ENCODE assay signal across 9 cellular contexts in genomic region chr11:19242184-19242932, GRCh38. TPM values are rescaled to one million over a fixed set of nuclear protein-coding genes. Genes with fewer than 3 reads are reported as not detected.
DNase-seq lines count a peak whose midpoint lies in the region; ATAC-seq and TF ChIP-seq lines count a peak whose summit lies in the region.
"Had no signal": no experiment of that assay in that cellular context is flagged by ENCODE, and none has a peak within 500 bp of the region (broad histone marks: within the 10 kb centered on the region; RNA-seq: fewer than 3 reads in every experiment).

No MANE protein-coding gene starts in this region.

- H3K4me3 Mint-ChIP-seq in activated T-cell treated with anti-CD3 and anti-CD28 coated beads, Interleukin-2, amount 50 U/mL, for 4 hours, result peak overlapping the region; percentile 84

- no peaks in the 10 kb centered on the region for H3K36me3 ChIP-seq in iPS-15b (ENCODE audit: control insufficient read depth, insufficient read depth, low read length)
- H3K36me3 ChIP-seq in stomach, result no peaks in the 10 kb centered on the region

- no peaks in the 10 kb centered on the region for H3K4me1 ChIP-seq in iPS-15b (ENCODE audit: control insufficient read depth, insufficient read depth, low read length)
- H3K4me1 ChIP-seq in stomach, result peaks cover 15 to 66% (median 35%) of the 10 kb centered on the region in 4 donors

- H3K9ac ChIP-seq in iPS-15b (ENCODE audit: low read depth, low read length), result peak overlapping the region; percentile 70

- no peak for ATAC-seq in activated T-cell treated with anti-CD3 and anti-CD28 coated beads, Interleukin-2, amount 50 U/mL, for 4 hours
- ATAC-seq in GM21576 (IDR thresholded peaks at IDR 0.05; ENCODE audit: unreplicated experiment) (no peak), GM19467 (IDR thresholded peaks at IDR 0.05; ENCODE audit: unreplicated experiment) (no peak)

- H3K4me1 Mint-ChIP-seq in activated T-cell treated with anti-CD3 and anti-CD28 coated beads, Interleukin-2, amount 50 U/mL, for 4 hours (ENCODE audit: low read depth), result peaks cover 14% of the 10 kb centered on the region

- DNase-seq in NOMO-1 treated with DMSO at 0.1 percent for 48 hours (lab: John Stamatoyannopoulos, UW; ENCODE audit: unreplicated experiment), result peak; percentile 12
- no peak for DNase-seq in NOMO-1 treated with dmso at 0.1 percent for 144 hours (lab: John Stamatoyannopoulos, UW; ENCODE audit: unreplicated experiment)
- no peak for DNase-seq in activated T-cell treated with anti-CD3 and anti-CD28 coated beads, Interleukin-2, amount 50 U/mL, for 4 hours
- DNase-seq in stomach, result no peak
- DNase-seq in NCI-H2029 (lab: John Stamatoyannopoulos, UW), result no peak

- H3K9me3 Mint-ChIP-seq in activated T-cell treated with anti-CD3 and anti-CD28 coated beads, Interleukin-2, amount 50 U/mL, for 4 hours, result no peaks in the 10 kb centered on the region

- 9 to 14% (median 13%) methylated on average over 43 to 55 of the region's 55 CpGs for WGBS in stomach, 5 donors

- TF ChIP-seq CTCF in stomach (IDR thresholded peaks at IDR 0.05), result no peak

- intact Hi-C loops in stomach (cut with DNase I; ENCODE audit: low total_unique reads), result no loop called here

- TF ChIP-seq EP300 in stomach (IDR thresholded peaks at IDR 0.05), result no peak

- H3K9me3 ChIP-seq in iPS-15b (ENCODE audit: control insufficient read depth, insufficient read depth, low read length) (no peaks in the 10 kb centered on the region), stomach (no peaks in the 10 kb centered on the region)

- peaks cover 31% of the 10 kb centered on the region for H3K27me3 ChIP-seq in iPS-15b (ENCODE audit: control insufficient read depth, insufficient read depth, low read length)
- H3K27me3 ChIP-seq in stomach, result peaks cover 12 to 76% (median 21%) of the 10 kb centered on the region in 3 donors

- no peak for TF ChIP-seq POLR2A in stomach (IDR thresholded peaks at IDR 0.05)

- peaks cover 37% of the 10 kb centered on the region for H3K27me3 Mint-ChIP-seq in activated T-cell treated with anti-CD3 and anti-CD28 coated beads, Interleukin-2, amount 50 U/mL, for 4 hours (ENCODE audit: low read depth)

- peak overlapping the region in 3 of 5 donors; percentile 2 to 66 (median 56) for H3K27ac ChIP-seq in stomach

- no peaks in the 10 kb centered on the region for H3K36me3 Mint-ChIP-seq in activated T-cell treated with anti-CD3 and anti-CD28 coated beads, Interleukin-2, amount 50 U/mL, for 4 hours (ENCODE audit: insufficient read depth)

- H3K4me3 ChIP-seq in iPS-15b (ENCODE audit: low read depth, low read length) (peak overlapping the region; percentile 85), stomach (peak overlapping the region; percentile 68 to 97 (median 83))

RNA-seq across cellular contexts. Expression of gene E2F8, which starts 1.6 kb away (rescaled TPM):
- total RNA-seq in activated T-cell treated with anti-CD3 and anti-CD28 coated beads, Interleukin-2, amount 50 U/mL, for 4 hours, result 1 to 10 TPM in 2 of 3 donors, under 1 TPM in 1; 0.92 to 1.7 (median 1.4) TPM
- total RNA-seq in stomach, result 10 to 100 TPM in 1 of 5 donors, 1 to 10 TPM in 3, under 1 TPM in 1; 0.89 to 13.0 (median 8.4) TPM
- 1 to 10 TPM in 2 of 3 donors, under 1 TPM in 1; 0.92 to 2.7 (median 1.8) TPM for polyA plus RNA-seq in stomach

RNA-seq across cellular contexts. Expression of gene CSRP3, which starts 40.6 kb away (rescaled TPM):
- not detected for total RNA-seq in activated T-cell treated with anti-CD3 and anti-CD28 coated beads, Interleukin-2, amount 50 U/mL, for 4 hours
- total RNA-seq in stomach, result not detected
- 1 to 10 TPM in 1 of 3 donors, under 1 TPM in 2; 0.15 to 1.7 (median 0.31) TPM for polyA plus RNA-seq in stomach
- total RNA-seq: T-helper 2 cell treated with Interferon-gamma antibody and Interleukin-4, amounts not matched to agents 100 ng/mL and 5 ng/mL, for 36 hours had no signal
